Comparison of ENCODE assay signal across 8 cellular contexts in genomic region chr5:74903165-74903787, GRCh38. TPM values are rescaled to one million over a fixed set of nuclear protein-coding genes. Genes with fewer than 3 reads are reported as not detected.
A peak's percentile ranks its signal among the peaks of the same experiment; 100 is the strongest.
DNase-seq lines count a peak whose midpoint lies in the region; ATAC-seq, FAIRE-seq and TF ChIP-seq lines count a peak whose summit lies in the region.

No MANE protein-coding gene starts in this region.

- no peak overlapping the region for H2AFZ ChIP-seq in K562 (ENCODE audit: low read depth, low read length)

- H3K36me3 ChIP-seq in K562 (ENCODE audit: control insufficient read depth, insufficient read depth, low read length) = no peaks in the 10 kb centered on the region

- no TSS peak for BruUV-seq in K562 (replicated peaks; lab: Mats Ljungman, UMichigan)

- peak in 1 of 2 experiments; percentile 47; a peak in 2 of 4 replicates for TF ChIP-seq RAD21 in K562 (CRISPR knock-in tag; conservative IDR thresholded peaks at IDR 0.05 in 1 of 2, IDR thresholded peaks at IDR 0.05 in 1 of 2)

- no peak overlapping the region for H3K4me3 Mint-ChIP-seq in activated CD4-positive, alpha-beta T cell treated with anti-CD3 and anti-CD28 coated beads for 36 hours

- CTCF ChIA-PET in activated CD4-positive, alpha-beta T cell treated with anti-CD3 and anti-CD28 coated beads for 36 hours (lab: Charles Lee) = interaction anchor here (0.9 kb wide), 1 partner anchor 140 kb away, joined by 3 read pairs; no protein-coding TSS in a partner anchor
- CTCF ChIA-PET in K562 (lab: Yijun Ruan, JAX; ENCODE audit: low intra/inter-chr PET ratio) = no interaction called here

- TF ChIP-seq EP300 in K562 (IDR thresholded peaks at IDR 0.05; ENCODE audit: low read length) = no peak

- H3K9me3 Mint-ChIP-seq in activated CD4-positive, alpha-beta T cell treated with anti-CD3 and anti-CD28 coated beads for 36 hours (ENCODE audit: low read depth) = no peaks in the 10 kb centered on the region

- peak; percentile 77 for ATAC-seq in activated CD4-positive, alpha-beta T cell treated with anti-CD3 and anti-CD28 coated beads for 36 hours
- peak; percentile 96 for ATAC-seq in K562
- peak; percentile 100 for ATAC-seq in left lobe of liver
- ATAC-seq in GM21447 (IDR thresholded peaks at IDR 0.05; ENCODE audit: unreplicated experiment) = no peak

- H3K27me3 Mint-ChIP-seq in activated CD4-positive, alpha-beta T cell treated with anti-CD3 and anti-CD28 coated beads for 36 hours = no peaks in the 10 kb centered on the region

- POLR2A ChIA-PET in activated CD4-positive, alpha-beta T cell treated with anti-CD3 and anti-CD28 coated beads for 36 hours (lab: Charles Lee) = interaction anchor here (0.6 kb wide), 1 partner anchor 153 kb away, joined by 5 read pairs; no protein-coding TSS in a partner anchor
- POLR2A ChIA-PET in K562 (lab: Yijun Ruan, JAX) = interaction anchor here (0.6 kb wide), 1 partner anchor 104 kb away, joined by 3 read pairs; no protein-coding TSS in a partner anchor

- in situ Hi-C loops in K562 (cut with MboI) = no loop called here

- no peaks in the 10 kb centered on the region for H3K27me3 ChIP-seq in K562 (ENCODE audit: control insufficient read depth in 2 of 2, insufficient read depth in 2 of 2, low read length in 2 of 2)

- no peaks in the 10 kb centered on the region for H3K9me1 ChIP-seq in K562 (ENCODE audit: control insufficient read depth, insufficient read depth, low read length)

- H3K27ac ChIP-seq in K562 (ENCODE audit: extremely low read depth, low read depth, low read length) = no peak overlapping the region

- TF ChIP-seq CTCF in K562 (IDR thresholded peaks at IDR 0.05 in 2 of 3, conservative IDR thresholded peaks at IDR 0.05 in 1 of 3; ENCODE audit: insufficient read depth in 2 of 3, low read depth in 1 of 3, low read length in 3 of 3) = peak; percentile 58 to 70 (median 59)

- no peak overlapping the region for H3K4me2 ChIP-seq in K562 (ENCODE audit: insufficient read depth, low read length)

- no peaks in the 10 kb centered on the region for H4K20me1 ChIP-seq in K562 (replicated peaks; ENCODE audit: control insufficient read depth, insufficient read depth, low read length)

- TF ChIP-seq POLR2A in K562 (conservative IDR thresholded peaks at IDR 0.05) = no peak

- H3K27ac Mint-ChIP-seq in activated CD4-positive, alpha-beta T cell treated with anti-CD3 and anti-CD28 coated beads for 36 hours = no peak overlapping the region

- H3K9me3 ChIP-seq in K562 (replicated peaks; ENCODE audit: control insufficient read depth, insufficient read depth, low read depth, low read length) = no peaks in the 10 kb centered on the region

- H3K9ac ChIP-seq in K562 (ENCODE audit: insufficient read depth in 1 of 2, low read depth in 2 of 2, low read length in 2 of 2) = no peak overlapping the region

- H3K4me1 Mint-ChIP-seq in activated CD4-positive, alpha-beta T cell treated with anti-CD3 and anti-CD28 coated beads for 36 hours = no peaks in the 10 kb centered on the region

- WGBS in K562 (ENCODE audit: insufficient coverage, low coverage, missing lambda C conversion rate) = 4% methylated on average over 4 of the region's 4 CpGs

- no peak for FAIRE-seq in K562 (lab: Jason Lieb, UNC)

- no peaks in the 10 kb centered on the region for H3K36me3 Mint-ChIP-seq in activated CD4-positive, alpha-beta T cell treated with anti-CD3 and anti-CD28 coated beads for 36 hours (ENCODE audit: low read depth)

- DNase-seq in activated CD4-positive, alpha-beta T cell treated with anti-CD3 and anti-CD28 coated beads for 36 hours = peak; percentile 55
- DNase-seq in activated CD4-positive, alpha-beta T cell treated with anti-CD3 and anti-CD28 coated beads for 1 hour = no peak
- peak; percentile 0 for DNase-seq in NCI-H2107 (lab: John Stamatoyannopoulos, UW)
- DNase-seq in K562 (ENCODE audit: extremely low read depth in 1 of 4, low spot score in 3 of 4) = peak in 3 of 4 experiments; percentile 22 to 35 (median 28)
- DNase-seq in left lobe of liver (ENCODE audit: low spot score) = peak; percentile 77
- DNase-seq in AG08396 (ENCODE audit: low spot score) = no peak
- no peak for DNase-seq in retina

- intact Hi-C loops in activated CD4-positive, alpha-beta T cell treated with anti-CD3 and anti-CD28 coated beads for 36 hours (cut with DNase I, micrococcal nuclease) = no loop called here
- intact Hi-C loops in K562 (cut with micrococcal nuclease) = loop anchor here (1.0 kb wide), 1 partner anchor 137 kb away; no protein-coding TSS in a partner anchor

- no peak overlapping the region for H3K4me3 ChIP-seq in K562

- no peaks in the 10 kb centered on the region for H3K4me1 ChIP-seq in K562 (replicated peaks in 1 of 2; ENCODE audit: control insufficient read depth in 2 of 2, insufficient read depth in 2 of 2, low read length in 2 of 2)

- no peaks in the 10 kb centered on the region for H3K79me2 ChIP-seq in K562 (ENCODE audit: control insufficient read depth, insufficient read depth, low read length)

TF ChIP-seq in K562, 482 proteins besides CTCF, POLR2A, EP300 and RAD21 (continues in another document):
- TF ChIP-seq TARDBP (IDR thresholded peaks at IDR 0.05) = no peak
- no peak for TF ChIP-seq RNF219 (CRISPR knock-in tag; IDR thresholded peaks at IDR 0.05)
- TF ChIP-seq CREB3 (tag; conservative IDR thresholded peaks at IDR 0.05; ENCODE audit: low read depth) = no peak
- TF ChIP-seq FOXJ3 (CRISPR knock-in tag; IDR thresholded peaks at IDR 0.05) = no peak
- peak; percentile 22; the same call in 1 of the 2 replicates for TF ChIP-seq STAG1 (CRISPR knock-in tag; IDR thresholded peaks at IDR 0.05; ENCODE audit: borderline replicate concordance)
- TF ChIP-seq, protein P1, sequence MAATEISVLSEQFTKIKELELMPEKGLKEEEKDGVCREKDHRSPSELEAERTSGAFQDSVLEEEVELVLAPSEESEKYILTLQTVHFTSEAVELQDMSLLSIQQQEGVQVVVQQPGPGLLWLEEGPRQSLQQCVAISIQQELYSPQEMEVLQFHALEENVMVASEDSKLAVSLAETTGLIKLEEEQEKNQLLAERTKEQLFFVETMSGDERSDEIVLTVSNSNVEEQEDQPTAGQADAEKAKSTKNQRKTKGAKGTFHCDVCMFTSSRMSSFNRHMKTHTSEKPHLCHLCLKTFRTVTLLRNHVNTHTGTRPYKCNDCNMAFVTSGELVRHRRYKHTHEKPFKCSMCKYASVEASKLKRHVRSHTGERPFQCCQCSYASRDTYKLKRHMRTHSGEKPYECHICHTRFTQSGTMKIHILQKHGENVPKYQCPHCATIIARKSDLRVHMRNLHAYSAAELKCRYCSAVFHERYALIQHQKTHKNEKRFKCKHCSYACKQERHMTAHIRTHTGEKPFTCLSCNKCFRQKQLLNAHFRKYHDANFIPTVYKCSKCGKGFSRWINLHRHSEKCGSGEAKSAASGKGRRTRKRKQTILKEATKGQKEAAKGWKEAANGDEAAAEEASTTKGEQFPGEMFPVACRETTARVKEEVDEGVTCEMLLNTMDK (IDR thresholded peaks at IDR 0.05; ENCODE audit: borderline replicate concordance, insufficient read depth, low read depth, low read length, poor library complexity, severe bottlenecking) = peak; percentile 42
- peak; percentile 75; the same call in 1 of the 2 replicates for TF ChIP-seq RFX5 (IDR thresholded peaks at IDR 0.05; ENCODE audit: low read depth, low read length)
- no peak for TF ChIP-seq ELF1 (tag; IDR thresholded peaks at IDR 0.05)
- TF ChIP-seq GABPB2 (CRISPR knock-in tag; conservative IDR thresholded peaks at IDR 0.05) = no peak
- TF ChIP-seq ZNF436 (CRISPR knock-in tag; IDR thresholded peaks at IDR 0.05) = no peak

RNA-seq across cellular contexts. Expression of gene FAM169A, which starts 37.1 kb away (rescaled TPM):
- 1 to 10 TPM; 6.1 to 9.1 TPM for total RNA-seq in activated CD4-positive, alpha-beta T cell treated with anti-CD3 and anti-CD28 coated beads for 36 hours
- total RNA-seq in K562 (2011; cell fraction: chromatin; rRNA removed; ENCODE audit: low replicate concordance) = not detected in 2 replicates
- not detected in 2 replicates for total RNA-seq in K562 (2011; cell fraction: nucleolus; rRNA removed)
- not detected in 2 replicates for total RNA-seq in K562 (2011; cell fraction: nucleoplasm; rRNA removed)
- not detected in 2 replicates for total RNA-seq in K562 (2014; rRNA removed)
- total RNA-seq in K562 (2014; rRNA removed; fragmentation: Illumina TruSeq; extraction: Trizol) = not detected in 2 replicates
- not detected in 2 replicates for total RNA-seq in K562 (2015; rRNA removed; fragmentation: Illumina TruSeq; extraction: Trizol)
- 0.04 and 0.07 TPM in 2 replicates for total RNA-seq in K562 (2021)
- not detected in 2 replicates for polyA plus RNA-seq in K562 (2011; rRNA removed)
- not detected in 2 replicates for polyA plus RNA-seq in K562 (2011; cell fraction: cytosol; rRNA removed)
- polyA plus RNA-seq in K562 (2011; cell fraction: nucleus; rRNA removed) = not detected in 2 replicates
- 0.01 TPM in 1 of 2 replicates, not detected in the other for polyA plus RNA-seq in K562 (2012)
- not detected in 2 replicates for polyA plus RNA-seq in K562 (2014; fragmentation: Illumina TruSeq; extraction: Trizol)
- polyA plus RNA-seq in K562 (2014; fragmentation: Nextera tagmentation; extraction: Ambion mirVana) = under 1 TPM in 1 of 2 experiments, not detected in 1; 0.01 TPM
- not detected in 2 replicates for polyA plus RNA-seq in K562 (2014; rRNA removed)
- polyA minus RNA-seq in K562 (2011; rRNA and poly(A)+ RNA removed) = not detected in 2 replicates
- polyA minus RNA-seq in K562 (2011; cell fraction: cytosol; rRNA and poly(A)+ RNA removed) = not detected in 2 replicates
- not detected in 2 replicates for polyA minus RNA-seq in K562 (2011; cell fraction: nucleus; rRNA and poly(A)+ RNA removed)
- 3.4 TPM for total RNA-seq in left lobe of liver

Comparison
In these comparisons a context has a peak if more than half of its experiments do, and no peak if none do; other contexts are left out.
1. DNase-seq: peak in activated CD4-positive, alpha-beta T cell treated with anti-CD3 and anti-CD28 coated beads for 36 hours (single experiment), NCI-H2107 (single experiment), K562 (3 of 4) and left lobe of liver (single experiment); none in activated CD4-positive, alpha-beta T cell treated with anti-CD3 and anti-CD28 coated beads for 1 hour (single experiment), AG08396 (single experiment) and retina (single experiment).